ENCODE assay signal across 18 cellular contexts in genomic region chr7:51270965-51271364, GRCh38. TPM values are rescaled to one million over a fixed set of nuclear protein-coding genes. Genes with fewer than 3 reads are reported as not detected.
DNase-seq lines count a peak whose midpoint lies in the region; ATAC-seq, FAIRE-seq and TF ChIP-seq lines count a peak whose summit lies in the region.
"Had no signal": no experiment of that assay in that cellular context is flagged by ENCODE, and none has a peak within 500 bp of the region (broad histone marks: within the 10 kb centered on the region; RNA-seq: fewer than 3 reads in every experiment).

No MANE protein-coding gene starts in this region.

- TF ChIP-seq CTCF in GM23338 (conservative IDR thresholded peaks at IDR 0.05; ENCODE audit: low read depth in 2 of 2) (no peak), WTC11 (IDR thresholded peaks at IDR 0.05) (no peak), H1 (IDR thresholded peaks at IDR 0.05; ENCODE audit: control extremely low read depth in 1 of 3, insufficient read depth in 1 of 3, low read depth in 1 of 3, low read length in 3 of 3) (no peak), neural progenitor cell (IDR thresholded peaks at IDR 0.05) (no peak)

- H3K14ac ChIP-seq in H1 (ENCODE audit: insufficient read length): no peak overlapping the region

- H3K9me3 Mint-ChIP-seq in GM23338 (no peaks in the 10 kb centered on the region), WTC11 (0 out of 2 replicates have a peak, but pooled peaks cover 3% of the 10 kb centered on the region), neural progenitor cell (no peaks in the 10 kb centered on the region)
- H3K9me3 Mint-ChIP-seq: CD4-positive, alpha-beta T cell had no signal

- no peak overlapping the region for H4K8ac ChIP-seq in H1 (ENCODE audit: extremely low read depth, insufficient read depth, low read length)

- no peak overlapping the region for H3K23ac ChIP-seq in H1 (ENCODE audit: insufficient read length)

- H3K9ac ChIP-seq in H1 (replicated peaks in 1 of 4; ENCODE audit: extremely low read depth in 1 of 4, low read depth in 3 of 4, low read length in 3 of 4): no peak overlapping the region
- no peak overlapping the region for H3K9ac ChIP-seq in neural progenitor cell
- H3K9ac ChIP-seq: BLaER1 treated with 17β-estradiol and CSF1 and Interleukin-3, amounts not matched to agents 10 nM and 100 nM; GM23248 had no signal

- H3K79me2 ChIP-seq in GM23338 (replicated peaks; ENCODE audit: insufficient read depth) (peaks cover 93% of the 10 kb centered on the region), H1 (ENCODE audit: control insufficient read depth in 1 of 2, insufficient read depth in 2 of 2, low read length in 2 of 2) (peaks cover 0 to 70% of the 10 kb centered on the region in 2 experiments; a peak in 2 of 4 replicates), neural progenitor cell (ENCODE audit: low read depth) (peaks cover 43% of the 10 kb centered on the region)

- H3K27me3 ChIP-seq in GM23338 (ENCODE audit: insufficient read depth) (no peaks in the 10 kb centered on the region), H1 (replicated peaks in 1 of 4; ENCODE audit: control insufficient read depth in 3 of 4, extremely low read depth in 1 of 4, insufficient read depth in 3 of 4, low read length in 3 of 4) (no peaks in the 10 kb centered on the region), neural progenitor cell (no peaks in the 10 kb centered on the region)
- H3K27me3 ChIP-seq: BLaER1 treated with 17β-estradiol and CSF1 and Interleukin-3, amounts not matched to agents 10 nM and 100 nM had no signal

- no peak overlapping the region for H2AK5ac ChIP-seq in H1 (ENCODE audit: low read depth, low read length)

- H3K79me1 ChIP-seq in H1 (ENCODE audit: low read depth, low read length): peaks cover 14% of the 10 kb centered on the region

- no peak overlapping the region for H4K91ac ChIP-seq in H1 (replicated peaks; ENCODE audit: insufficient read length, low read length)

- H3K4me3 Mint-ChIP-seq in GM23338 (no peak overlapping the region), WTC11 (no peak overlapping the region), neural progenitor cell (no peak overlapping the region), T-helper 17 cell (no peak overlapping the region)
- H3K4me3 Mint-ChIP-seq: CD4-positive, alpha-beta T cell had no signal

- H3K4me2 ChIP-seq in GM23338 (no peak overlapping the region), H1 (ENCODE audit: insufficient read depth in 1 of 2, low read depth in 2 of 2, low read length in 2 of 2) (no peak overlapping the region), neural progenitor cell (peak overlapping the region; percentile 18)
- H3K4me2 ChIP-seq: BLaER1 treated with 17β-estradiol and CSF1 and Interleukin-3, amounts not matched to agents 10 nM and 100 nM had no signal

- H3K4me3 ChIP-seq in GM23338: no peak overlapping the region
- no peak overlapping the region for H3K4me3 ChIP-seq in H1 (ENCODE audit: extremely low read depth in 1 of 4, insufficient read depth in 2 of 4, low read depth in 3 of 4, low read length in 4 of 4)
- no peak overlapping the region for H3K4me3 ChIP-seq in neural progenitor cell
- H3K4me3 ChIP-seq: BLaER1 treated with 17β-estradiol and CSF1 and Interleukin-3, amounts not matched to agents 10 nM and 100 nM; GM12878; GM23248; HAP-1 had no signal

- TF ChIP-seq EP300 in H1 (IDR thresholded peaks at IDR 0.05; ENCODE audit: borderline replicate concordance in 1 of 2, low read depth in 2 of 2, low read length in 2 of 2): no peak

- no peak overlapping the region for H2BK120ac ChIP-seq in H1 (replicated peaks; ENCODE audit: low read depth, low read length)

- H3K36me3 Mint-ChIP-seq in GM23338 (ENCODE audit: low read depth): no peaks in the 10 kb centered on the region
- no peaks in the 10 kb centered on the region for H3K36me3 Mint-ChIP-seq in WTC11
- H3K36me3 Mint-ChIP-seq in neural progenitor cell: no peaks in the 10 kb centered on the region
- H3K36me3 Mint-ChIP-seq in T-helper 17 cell (ENCODE audit: low read depth): no peaks in the 10 kb centered on the region

- no peaks in the 10 kb centered on the region; the same call in 1 of the 2 replicates for H3K23me2 ChIP-seq in H1 (ENCODE audit: low read depth, low read length)

- DNase-seq in GM23338 (ENCODE audit: low spot score) (no peak), WTC11 (ENCODE audit: low spot score) (no peak), H1 (ENCODE audit: low read depth in 1 of 2, low spot score in 2 of 2) (peak in 1 of 2 experiments; percentile 38), neural progenitor cell (ENCODE audit: low spot score) (no peak), T-helper 17 cell (no peak), NCI-H1930 (lab: John Stamatoyannopoulos, UW) (no peak), OCI-M1 (lab: John Stamatoyannopoulos, UW) (no peak)
- DNase-seq: ACHN; Calu3; CD4-positive, alpha-beta T cell; DMS79; GM23248 had no signal

- peaks cover 5% of the 10 kb centered on the region for H3K27me3 Mint-ChIP-seq in GM23338 (ENCODE audit: insufficient read depth, low read depth, poor library complexity)
- H3K27me3 Mint-ChIP-seq in WTC11 (ENCODE audit: low read depth): no peaks in the 10 kb centered on the region
- H3K27me3 Mint-ChIP-seq in neural progenitor cell (ENCODE audit: insufficient read depth, low read depth): no peaks in the 10 kb centered on the region
- H3K27me3 Mint-ChIP-seq in T-helper 17 cell: peaks cover 25% of the 10 kb centered on the region
- H3K27me3 Mint-ChIP-seq: CD4-positive, alpha-beta T cell had no signal

- H3K4me1 ChIP-seq in GM23338 (ENCODE audit: insufficient read depth): peaks cover 21% of the 10 kb centered on the region
- peaks cover 0 to 9% (median 3%) of the 10 kb centered on the region in 4 experiments; a peak in 4 of 7 replicates for H3K4me1 ChIP-seq in H1 (replicated peaks in 1 of 4; ENCODE audit: control insufficient read depth in 3 of 4, insufficient read depth in 4 of 4, low read length in 3 of 4)
- peaks cover 43% of the 10 kb centered on the region for H3K4me1 ChIP-seq in neural progenitor cell
- H3K4me1 ChIP-seq: BLaER1 treated with 17β-estradiol and CSF1 and Interleukin-3, amounts not matched to agents 10 nM and 100 nM; HAP-1 had no signal

- H3K4me1 Mint-ChIP-seq in GM23338 (peaks cover 37% of the 10 kb centered on the region), WTC11 (peaks cover 40% of the 10 kb centered on the region), neural progenitor cell (peaks cover 15% of the 10 kb centered on the region), T-helper 17 cell (no peaks in the 10 kb centered on the region)

- CTCF ChIA-PET in WTC11 (lab: Charles Lee): interaction anchor here (1.0 to 1.5 kb wide), 2 partner anchors 96 to 108 kb away, joined by 4 to 7 read pairs; no protein-coding TSS in a partner anchor
- CTCF ChIA-PET in H1 (lab: Charles Lee; ENCODE audit: partially characterized antibody): interaction anchor here (1.0 to 1.4 kb wide), 3 partner anchors 13 to 84 kb away, joined by 3 to 4 read pairs (median 4); no protein-coding TSS in a partner anchor

- peak overlapping the region; percentile 26; the same call in 1 of the 2 replicates for H2BK5ac ChIP-seq in H1 (ENCODE audit: low read depth, low read length)

- H3K9me3 ChIP-seq in H1 (ENCODE audit: insufficient read depth in 2 of 2, low read depth in 1 of 2, low read length in 1 of 2) (no peaks in the 10 kb centered on the region), neural progenitor cell (ENCODE audit: low read depth) (no peaks in the 10 kb centered on the region), T-helper 17 cell (ENCODE audit: control insufficient read depth, low read length, poor library complexity, severe bottlenecking) (no peaks in the 10 kb centered on the region)
- H3K9me3 ChIP-seq: BLaER1 treated with 17β-estradiol and CSF1 and Interleukin-3, amounts not matched to agents 10 nM and 100 nM; HAP-1 had no signal

- no peak overlapping the region for H3K18ac ChIP-seq in H1 (ENCODE audit: extremely low read depth, low read length)

- H2BK20ac ChIP-seq in H1 (ENCODE audit: low read length): no peak overlapping the region

- H3K27ac ChIP-seq in GM23338 (ENCODE audit: low read depth): no peak overlapping the region
- no peak overlapping the region for H3K27ac ChIP-seq in H1 (ENCODE audit: low read depth, low read length)
- no peak overlapping the region for H3K27ac ChIP-seq in neural progenitor cell
- H3K27ac ChIP-seq: BLaER1 treated with 17β-estradiol and CSF1 and Interleukin-3, amounts not matched to agents 10 nM and 100 nM; GM23248 had no signal

- H3K9me2 ChIP-seq in GM23338 (ENCODE audit: insufficient read depth): no peaks in the 10 kb centered on the region

- TF ChIP-seq RAD21 in H1 (IDR thresholded peaks at IDR 0.05 in 1 of 2, conservative IDR thresholded peaks at IDR 0.05 in 1 of 2; ENCODE audit: low read depth in 2 of 2, low read length in 2 of 2): no peak

- peak; percentile 7 for FAIRE-seq in H1 (lab: Jason Lieb, UNC)
- FAIRE-seq: GM12878, GM18507 had no signal

- no peak overlapping the region for H3K4ac ChIP-seq in H1 (replicated peaks; ENCODE audit: insufficient read length, low read depth, low read length)

- H3F3A ChIP-seq in GM23338 (replicated peaks; ENCODE audit: low read depth) (no peaks in the 10 kb centered on the region; the same call in 1 of the 2 replicates), neural progenitor cell (ENCODE audit: low read depth) (peaks cover 6% of the 10 kb centered on the region)

- ATAC-seq in GM23338 (no peak), WTC11 (no peak), T-helper 17 cell (no peak), HG02870 (IDR thresholded peaks at IDR 0.05; ENCODE audit: unreplicated experiment) (no peak)
- ATAC-seq: GM12878 had no signal

- H3K36me3 ChIP-seq in GM23338 (ENCODE audit: insufficient read depth) (no peaks in the 10 kb centered on the region), H1 (ENCODE audit: control insufficient read depth in 2 of 4, insufficient read depth in 4 of 4, low read length in 3 of 4) (no peaks in the 10 kb centered on the region), neural progenitor cell (no peaks in the 10 kb centered on the region)
- H3K36me3 ChIP-seq: BLaER1 treated with 17β-estradiol and CSF1 and Interleukin-3, amounts not matched to agents 10 nM and 100 nM; HAP-1 had no signal

- no peak overlapping the region for H2BK12ac ChIP-seq in H1 (ENCODE audit: low read depth, low read length)

- H3K56ac ChIP-seq in H1 (replicated peaks; ENCODE audit: insufficient read length, low read depth, low read length): no peak overlapping the region

- no peak for TF ChIP-seq POLR2A in H1 (IDR thresholded peaks at IDR 0.05; ENCODE audit: control extremely low read depth in 1 of 2, low read depth in 2 of 2, low read length in 2 of 2)

- POLR2A ChIA-PET in WTC11 (lab: Charles Lee) (no interaction called here), H1 (lab: Charles Lee; ENCODE audit: partially characterized antibody) (interaction anchor here (0.8 kb wide), 1 partner anchor 57 kb away, joined by 3 read pairs; no protein-coding TSS in a partner anchor)

- H2AFZ ChIP-seq in GM23338 (no peak overlapping the region), H1 (ENCODE audit: low read length) (no peak overlapping the region), neural progenitor cell (replicated peaks) (peak overlapping the region; percentile 17)
- H2AFZ ChIP-seq: GM23248 had no signal

- H3K27ac Mint-ChIP-seq in GM23338 (peak overlapping the region; percentile 43), WTC11 (peak overlapping the region; percentile 94), neural progenitor cell (no peak overlapping the region), T-helper 17 cell (no peak overlapping the region)
- H3K27ac Mint-ChIP-seq: CD4-positive, alpha-beta T cell had no signal

- H4K5ac ChIP-seq in H1 (ENCODE audit: insufficient read length, low read depth, low read length): no peak overlapping the region

- no peak overlapping the region for H2BK15ac ChIP-seq in H1 (ENCODE audit: low read length)

- WGBS in H1 (ENCODE audit: extremely low coverage in 1 of 2, insufficient coverage in 1 of 2, insufficient read length in 1 of 2, insufficient replicate concordance in 2 of 2, low coverage in 1 of 2, low lambda C conversion rate in 2 of 2, missing lambda C conversion rate in 1 of 2), 2 experiments: 94% methylated on average over 5 of the region's 5 CpGs; no CpG with 5 or more reads in 1 of the 2 experiments

- H4K20me1 ChIP-seq in GM23338 (replicated peaks; ENCODE audit: insufficient read depth) (peaks cover 22% of the 10 kb centered on the region), H1 (replicated peaks in 1 of 2; ENCODE audit: control insufficient read depth in 1 of 2, insufficient read depth in 2 of 2, low read length in 2 of 2) (peaks cover 0 to 8% of the 10 kb centered on the region in 2 experiments), neural progenitor cell (ENCODE audit: low read depth) (no peaks in the 10 kb centered on the region)
- H4K20me1 ChIP-seq: BLaER1 treated with 17β-estradiol and CSF1 and Interleukin-3, amounts not matched to agents 10 nM and 100 nM had no signal

RNA-seq across cellular contexts. Expression of gene COBL, which starts 45.6 kb away (rescaled TPM):
- 40.2 and 51.9 TPM in 2 replicates for total RNA-seq in GM23338 (2014; rRNA removed; shearing (Covaris generic))
- 16.1 and 18.3 TPM in 2 replicates for polyA plus RNA-seq in GM23338 (2016; fragmentation: Nextera tagmentation; extraction: Ambion mirVana)
- total RNA-seq in WTC11 (2021): 36.5 to 49.8 TPM (median 48.1 TPM) in 3 replicates
- 36.5 and 40.4 TPM in 2 replicates for total RNA-seq in H1 (2021; fragmentation: NEBNext Ultra II Directional; extraction: Animal tissue kit (Norgen Biotek cat#: 25700))
- polyA plus RNA-seq in H1 (2011; rRNA removed): 13.8 and 20.3 TPM in 2 replicates
- polyA plus RNA-seq in H1 (2011; cell fraction: cytosol; rRNA removed): 20.7 TPM
- 44.2 TPM for polyA plus RNA-seq in H1 (2011; cell fraction: nucleus; rRNA removed)
- polyA plus RNA-seq in H1 (2012, experiment 1 of 2): 24.1 to 31.8 TPM (median 27.2 TPM) in 4 replicates
- 7.2 TPM for polyA plus RNA-seq in H1 (2012, experiment 2 of 2)
- polyA plus RNA-seq in H1 (2013, experiment 1 of 2): 17.9 TPM
- 15.9 TPM for polyA plus RNA-seq in H1 (2013, experiment 2 of 2)
- polyA minus RNA-seq in H1 (2011; rRNA and poly(A)+ RNA removed): 40.8 and 57.2 TPM in 2 replicates
- 26.1 TPM for polyA minus RNA-seq in H1 (2011; cell fraction: cytosol; rRNA and poly(A)+ RNA removed)
- polyA minus RNA-seq in H1 (2011; cell fraction: nucleus; rRNA and poly(A)+ RNA removed): 66.4 TPM
- 5.4 and 6.3 TPM in 2 replicates for total RNA-seq in neural progenitor cell (ENCODE audit: low replicate concordance)
- total RNA-seq in T-helper 17 cell: not detected
- total RNA-seq: CD4-positive, alpha-beta T cell; G401; GM23248 had no signal
- polyA plus RNA-seq: GM12878, GM23248 had no signal

Comparison
In these comparisons a context has a peak if more than half of its experiments do, and no peak if none do; other contexts are left out.
1. H3K27ac Mint-ChIP-seq: peak in GM23338 (single experiment) and WTC11 (single experiment); none in neural progenitor cell (single experiment) and T-helper 17 cell (single experiment).